Comparison of ENCODE assay signal across 17 cellular contexts in the genomic region with DNA sequence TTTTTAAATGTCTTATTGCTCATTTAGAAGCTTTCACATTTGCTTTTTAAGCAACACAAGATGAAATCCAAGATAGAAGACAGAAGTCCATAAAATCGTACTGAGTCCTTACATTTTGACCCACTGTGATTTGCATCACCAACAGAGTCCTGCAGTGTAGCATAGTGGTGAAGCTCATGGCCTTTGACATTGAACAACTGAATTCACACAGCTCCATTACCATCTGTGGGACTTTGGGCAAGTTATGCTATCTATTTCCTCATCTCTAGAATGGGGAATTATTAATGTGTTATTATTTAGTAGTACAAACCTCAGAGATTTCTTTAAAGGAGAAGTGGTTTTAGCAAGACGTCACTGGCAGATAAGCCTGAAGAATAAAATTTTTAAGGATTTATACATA. TPM values are rescaled to one million over a fixed set of nuclear protein-coding genes. Genes with fewer than 3 reads are reported as not detected.
DNase-seq lines count a peak whose midpoint lies in the region; ATAC-seq and TF ChIP-seq lines count a peak whose summit lies in the region.
"Had no signal": no experiment of that assay in that cellular context is flagged by ENCODE, and none has a peak within 500 bp of the region (broad histone marks: within the 10 kb centered on the region; RNA-seq: fewer than 3 reads in every experiment).

No MANE protein-coding gene starts in this region.

- H3K27me3 Mint-ChIP-seq in central memory CD8-positive, alpha-beta T cell = no peaks in the 10 kb centered on the region

- TF ChIP-seq POLR2A in heart left ventricle (IDR thresholded peaks at IDR 0.05) (no peak), Peyer's patch (IDR thresholded peaks at IDR 0.05) (no peak), spleen (IDR thresholded peaks at IDR 0.05) (no peak)

- peaks cover 21% of the 10 kb centered on the region for H3K36me3 Mint-ChIP-seq in central memory CD8-positive, alpha-beta T cell (ENCODE audit: insufficient read depth)

- H3K4me3 ChIP-seq in heart left ventricle (no peak overlapping the region), Peyer's patch (no peak overlapping the region), spleen (no peak overlapping the region)
- H3K4me3 ChIP-seq: skin epidermis, uterus had no signal

- no peak for TF ChIP-seq CTCF in heart left ventricle (IDR thresholded peaks at IDR 0.05)
- TF ChIP-seq CTCF in Peyer's patch (IDR thresholded peaks at IDR 0.05) = no peak
- no peak for TF ChIP-seq CTCF in spleen (IDR thresholded peaks at IDR 0.05 in 8 of 11, conservative IDR thresholded peaks at IDR 0.05 in 3 of 11)

- H3K9me3 ChIP-seq in heart left ventricle (peaks cover 0 to 1% (median 0%) of the 10 kb centered on the region in 12 donors), Peyer's patch (no peaks in the 10 kb centered on the region), spleen (no peaks in the 10 kb centered on the region)
- H3K9me3 ChIP-seq: uterus had no signal

- H3K4me3 Mint-ChIP-seq in central memory CD8-positive, alpha-beta T cell = peak overlapping the region; percentile 47

- intact Hi-C loops in heart left ventricle (cut with DNase I) = loop anchor here in 3 of 10 donors (5.0 to 10.0 kb wide), 3 partner anchors 40 to 118 kb away; no protein-coding TSS in a partner anchor
- intact Hi-C loops in left cardiac atrium (cut with DNase I) = no loop called here
- intact Hi-C loops in spleen (cut with DNase I; ENCODE audit: low total_unique reads) = no loop called here

- H3K36me3 ChIP-seq in heart left ventricle (no peaks in the 10 kb centered on the region), Peyer's patch (no peaks in the 10 kb centered on the region), spleen (no peaks in the 10 kb centered on the region)
- H3K36me3 ChIP-seq: uterus had no signal

- no peaks in the 10 kb centered on the region for H3K9me3 Mint-ChIP-seq in central memory CD8-positive, alpha-beta T cell

- H3K27me3 ChIP-seq in heart left ventricle (no peaks in the 10 kb centered on the region), Peyer's patch (no peaks in the 10 kb centered on the region), spleen (replicated peaks in 1 of 7) (no peaks in the 10 kb centered on the region)
- H3K27me3 ChIP-seq: uterus had no signal

- WGBS in heart left ventricle, 4 donors = 67 to 79% (median 73%) methylated on average over 2 of the region's 2 CpGs
- WGBS in spleen, 5 donors = 41 to 64% (median 52%) methylated on average over 2 of the region's 2 CpGs

- H3K27ac ChIP-seq in heart left ventricle (peak overlapping the region in 7 of 12 donors; percentile 19 to 92 (median 79)), Peyer's patch (peak overlapping the region; percentile 29 to 79 (median 52)), spleen (peak overlapping the region in 6 of 8 donors; percentile 82 to 90 (median 86))
- H3K27ac ChIP-seq: uterus had no signal

- H3K4me1 Mint-ChIP-seq in central memory CD8-positive, alpha-beta T cell = peaks cover 76% of the 10 kb centered on the region

- H3K4me1 ChIP-seq in heart left ventricle (peaks cover 0 to 97% (median 25%) of the 10 kb centered on the region in 12 donors), Peyer's patch (peaks cover 0 to 54% (median 27%) of the 10 kb centered on the region in 4 donors), spleen (peaks cover 39 to 100% (median 80%) of the 10 kb centered on the region in 6 donors)
- H3K4me1 ChIP-seq: uterus had no signal

- DNase-seq in heart left ventricle (no peak), left cardiac atrium (no peak), Peyer's patch (no peak), spleen (no peak), NCI-H446 treated with DMSO at 0.1 percent for 48 hours (lab: John Stamatoyannopoulos, UW) (no peak), superior temporal gyrus (ENCODE audit: extremely low spot score) (no peak)
- no peak for DNase-seq in central memory CD8-positive, alpha-beta T cell (ENCODE audit: low spot score in 2 of 2)
- DNase-seq: activated CD8-positive, alpha-beta memory T cell treated with anti-CD3 and anti-CD28 coated beads for 24 hours; central memory CD4-positive, alpha-beta T cell; DMS79; NCI-H2029 treated with DMSO at 0.1 percent for 48 hours; NCI-H82; stimulated activated naive CD4-positive, alpha-beta T cell; uterus had no signal

- peak overlapping the region; percentile 96 for H3K27ac Mint-ChIP-seq in central memory CD8-positive, alpha-beta T cell (ENCODE audit: low read depth)

- no peak for ATAC-seq in heart left ventricle
- no peak for ATAC-seq in left cardiac atrium
- no peak for ATAC-seq in central memory CD8-positive, alpha-beta T cell (replicated peaks; ENCODE audit: extremely low read depth, poor library complexity, severe bottlenecking)
- no peak for ATAC-seq in HG03025 (IDR thresholded peaks at IDR 0.05; ENCODE audit: low FRiP score, unreplicated experiment)

RNA-seq across cellular contexts. Expression of a gene that starts 10.7 kb away (rescaled TPM):
- total RNA-seq in heart left ventricle (10 to 100 TPM in 7 of 9 donors, 1 to 10 TPM in 2; 6.3 to 16.5 (median 13.8) TPM), left cardiac atrium (1 to 10 TPM; 5.3 to 5.7 TPM), Peyer's patch (10 to 100 TPM; 13.1 to 26.8 (median 17.8) TPM), spleen (10 to 100 TPM; 22.9 to 40.2 (median 29.5) TPM)
- polyA plus RNA-seq in heart left ventricle (1 to 10 TPM; 2.4 to 4.4 TPM), spleen (1 to 10 TPM; 1.6 to 2.2 (median 2.0) TPM)
- total RNA-seq: osteocyte had no signal
